25 cellular contexts compared by ENCODE assay signal in genomic region chr15:29686445-29687203, GRCh38.
DNase-seq lines count a peak whose midpoint lies in the region; ATAC-seq lines count a peak whose summit lies in the region.
"Had no signal": no experiment of that assay in that cellular context is flagged by ENCODE, and none has a peak within 500 bp of the region (broad histone marks: within the 10 kb centered on the region; RNA-seq: fewer than 3 reads in every experiment).

No MANE protein-coding gene starts in this region.

- H3K9me3 Mint-ChIP-seq in activated CD8-positive, alpha-beta memory T cell treated with anti-CD3 and anti-CD28 coated beads, Interleukin-2, amount 10 ng/mL, durations not matched to agents 7 days and 5 days (ENCODE audit: low read depth): no peaks in the 10 kb centered on the region
- H3K9me3 Mint-ChIP-seq: activated naive CD8-positive, alpha-beta T cell treated with anti-CD3 and anti-CD28 coated beads for 36 hours; activated T-helper 2 cell treated with anti-CD3 and anti-CD28 coated beads, Interferon-gamma antibody, Interleukin-2, Interleukin-4, amounts not matched to agents 10 μg/mL and 5 μg/mL and 100 μg/mL, durations not matched to agents 14 hours and 24 hours and 36 hours; CD8-positive, alpha-beta T cell had no signal

- H3K9me3 ChIP-seq in duodenal mucosa (ENCODE audit: control insufficient read depth in 1 of 2, low read length in 2 of 2) (no peaks in the 10 kb centered on the region), mucosa of stomach (ENCODE audit: control insufficient read depth, low read length) (no peaks in the 10 kb centered on the region)
- H3K9me3 ChIP-seq: gastrocnemius medialis, ovary, SJSA1, suprapubic skin had no signal

- H3K9ac ChIP-seq in duodenal mucosa (ENCODE audit: low read depth in 1 of 2, low read length in 2 of 2): peak overlapping the region; percentile 16 to 57
- peak overlapping the region; percentile 36 for H3K9ac ChIP-seq in mucosa of stomach (ENCODE audit: low read length)

- H3K27ac Mint-ChIP-seq in activated CD8-positive, alpha-beta memory T cell treated with anti-CD3 and anti-CD28 coated beads, Interleukin-2, amount 10 ng/mL, durations not matched to agents 7 days and 5 days: no peak overlapping the region
- H3K27ac Mint-ChIP-seq: activated naive CD8-positive, alpha-beta T cell treated with anti-CD3 and anti-CD28 coated beads for 36 hours; activated T-helper 2 cell treated with anti-CD3 and anti-CD28 coated beads, Interferon-gamma antibody, Interleukin-2, Interleukin-4, amounts not matched to agents 10 μg/mL and 5 μg/mL and 100 μg/mL, durations not matched to agents 14 hours and 24 hours and 36 hours; CD8-positive, alpha-beta T cell; nephron progenitor cell had no signal

- H3K4me3 ChIP-seq in duodenal mucosa (ENCODE audit: low read depth in 1 of 2, low read length in 2 of 2): peak overlapping the region; percentile 16 to 63
- peak overlapping the region; percentile 56 for H3K4me3 ChIP-seq in mucosa of stomach (ENCODE audit: low read length)
- H3K4me3 ChIP-seq: gastrocnemius medialis, ovary, SJSA1 had no signal

- CTCF ChIA-PET in activated CD8-positive, alpha-beta memory T cell treated with anti-CD3 and anti-CD28 coated beads, Interleukin-2, amount 10 ng/mL, durations not matched to agents 7 days and 5 days (lab: Charles Lee): no interaction called here

- no peak overlapping the region for H3K4me3 Mint-ChIP-seq in activated CD8-positive, alpha-beta memory T cell treated with anti-CD3 and anti-CD28 coated beads, Interleukin-2, amount 10 ng/mL, durations not matched to agents 7 days and 5 days
- H3K4me3 Mint-ChIP-seq: activated naive CD8-positive, alpha-beta T cell treated with anti-CD3 and anti-CD28 coated beads for 36 hours; CD8-positive, alpha-beta T cell; central memory CD8-positive, alpha-beta T cell; nephron progenitor cell had no signal

- H3K27ac ChIP-seq in duodenal mucosa (ENCODE audit: low read depth, low read length): peak overlapping the region; percentile 92
- H3K27ac ChIP-seq: gastrocnemius medialis, ovary, SJSA1, suprapubic skin had no signal

- peaks cover 20 to 29% of the 10 kb centered on the region in 2 donors for H3K4me1 ChIP-seq in duodenal mucosa (ENCODE audit: control insufficient read depth in 1 of 2, insufficient read depth in 2 of 2, low read length in 2 of 2)
- peaks cover 48% of the 10 kb centered on the region for H3K4me1 ChIP-seq in mucosa of stomach (ENCODE audit: control insufficient read depth, insufficient read depth, low read length)
- H3K4me1 ChIP-seq: gastrocnemius medialis had no signal

- no peaks in the 10 kb centered on the region for H3K36me3 Mint-ChIP-seq in activated CD8-positive, alpha-beta memory T cell treated with anti-CD3 and anti-CD28 coated beads, Interleukin-2, amount 10 ng/mL, durations not matched to agents 7 days and 5 days
- H3K36me3 Mint-ChIP-seq: activated naive CD8-positive, alpha-beta T cell treated with anti-CD3 and anti-CD28 coated beads for 36 hours; CD8-positive, alpha-beta T cell had no signal

- H3K27me3 ChIP-seq in duodenal mucosa (ENCODE audit: control insufficient read depth in 1 of 2, insufficient read depth in 2 of 2, low read length in 2 of 2) (no peaks in the 10 kb centered on the region), mucosa of stomach (ENCODE audit: control insufficient read depth, insufficient read depth, low read length) (no peaks in the 10 kb centered on the region)
- H3K27me3 ChIP-seq: gastrocnemius medialis, ovary, SJSA1, suprapubic skin had no signal

- H3K36me3 ChIP-seq in duodenal mucosa (ENCODE audit: control insufficient read depth in 1 of 2, insufficient read depth in 2 of 2, low read length in 2 of 2): no peaks in the 10 kb centered on the region
- H3K36me3 ChIP-seq in mucosa of stomach (ENCODE audit: control insufficient read depth, insufficient read depth, low read length): no peaks in the 10 kb centered on the region
- H3K36me3 ChIP-seq: gastrocnemius medialis, ovary, SJSA1, suprapubic skin had no signal

- ATAC-seq in activated CD8-positive, alpha-beta memory T cell treated with anti-CD3 and anti-CD28 coated beads, Interleukin-2, amount 10 ng/mL, durations not matched to agents 7 days and 5 days: no peak
- ATAC-seq in GM19328 (IDR thresholded peaks at IDR 0.05; ENCODE audit: unreplicated experiment): no peak
- ATAC-seq: CD8-positive, alpha-beta T cell; gastrocnemius medialis had no signal

- H3K4me1 Mint-ChIP-seq in activated CD8-positive, alpha-beta memory T cell treated with anti-CD3 and anti-CD28 coated beads, Interleukin-2, amount 10 ng/mL, durations not matched to agents 7 days and 5 days: no peaks in the 10 kb centered on the region
- H3K4me1 Mint-ChIP-seq: activated naive CD8-positive, alpha-beta T cell treated with anti-CD3 and anti-CD28 coated beads for 36 hours; central memory CD8-positive, alpha-beta T cell had no signal

- peak; percentile 28 for DNase-seq in activated CD8-positive, alpha-beta memory T cell treated with anti-CD3 and anti-CD28 coated beads for 24 hours
- DNase-seq in activated CD8-positive, alpha-beta memory T cell treated with anti-CD3 and anti-CD28 coated beads, Interleukin-2, amount 10 ng/mL, durations not matched to agents 7 days and 5 days: no peak
- DNase-seq in NCI-H187 treated with DMSO at 0.1 percent for 48 hours (lab: John Stamatoyannopoulos, UW) (no peak), T1000 (lab: John Stamatoyannopoulos, UW) (no peak), hepatic stellate cell (ENCODE audit: low spot score) (no peak)
- DNase-seq: activated CD4-positive, CD25-positive, alpha-beta regulatory T cell; activated naive CD8-positive, alpha-beta T cell treated with anti-CD3 and anti-CD28 coated beads for 36 hours; AML-193; gastrocnemius medialis; Kasumi-1; NCI-H1694 treated with DMSO at 0.1 percent for 48 hours; NCI-H2171 treated with DMSO at 0.1 percent for 48 hours; NCI-H510A treated with DMSO at 0.1 percent for 48 hours; nephron progenitor cell; ovary; stimulated activated CD4-positive, alpha-beta T cell treated with anti-CD3 and anti-CD28 coated beads, Interleukin-2, amount 100 ng/mL, for 48 hours; T-helper 1 cell had no signal

- no peaks in the 10 kb centered on the region for H3K27me3 Mint-ChIP-seq in activated CD8-positive, alpha-beta memory T cell treated with anti-CD3 and anti-CD28 coated beads, Interleukin-2, amount 10 ng/mL, durations not matched to agents 7 days and 5 days
